Comparison of ENCODE assay signal across 8 cellular contexts in the genomic region with DNA sequence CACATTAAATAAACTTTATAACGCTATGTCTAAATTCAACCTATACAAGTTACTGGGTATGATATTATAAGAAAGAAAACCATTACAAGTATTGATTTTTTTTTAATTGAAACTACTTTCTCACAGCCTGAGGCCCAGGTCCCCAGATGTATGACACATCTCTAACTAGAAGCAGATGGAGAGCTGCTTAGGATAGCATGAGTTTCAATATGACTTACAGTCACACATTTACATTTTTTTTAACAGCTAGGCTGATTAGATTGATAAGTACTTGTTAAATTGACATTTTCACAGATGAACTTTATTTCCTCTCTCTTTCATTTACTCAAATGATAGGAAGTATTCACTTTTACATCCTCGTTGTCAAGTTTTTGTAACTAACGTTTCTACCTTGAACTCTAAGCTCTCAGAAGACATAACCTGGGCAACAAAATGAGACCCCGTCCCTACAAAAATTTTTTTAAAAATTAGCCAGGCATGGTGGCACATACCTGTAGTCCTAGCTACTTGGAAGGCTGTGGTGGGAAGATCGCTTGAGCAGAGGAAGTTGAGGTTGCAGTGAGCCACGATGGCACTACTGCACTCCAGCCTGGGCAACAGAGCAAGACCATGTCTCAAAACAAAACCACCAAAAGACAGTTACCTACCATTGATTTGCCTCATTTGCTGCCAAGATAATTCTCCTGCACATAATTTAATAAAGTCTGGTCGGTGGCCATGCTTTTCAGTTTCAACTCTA. TPM values are rescaled to one million over a fixed set of nuclear protein-coding genes. Genes with fewer than 3 reads are reported as not detected.
DNase-seq lines count a peak whose midpoint lies in the region; ATAC-seq and TF ChIP-seq lines count a peak whose summit lies in the region.

No MANE protein-coding gene starts in this region.

- H3K4me3 ChIP-seq in Caco-2 (ENCODE audit: low read depth, low read length), result no peak overlapping the region

- H3K4me3 Mint-ChIP-seq in activated naive CD8-positive, alpha-beta T cell treated with anti-CD3 and anti-CD28 coated beads, Interleukin-2, amount 10 ng/mL, durations not matched to agents 7 days and 5 days, result peak overlapping the region; percentile 67
- H3K4me3 Mint-ChIP-seq in Caco-2 (ENCODE audit: unreplicated experiment), result no peak overlapping the region

- no peaks in the 10 kb centered on the region for H3K9me3 Mint-ChIP-seq in activated naive CD8-positive, alpha-beta T cell treated with anti-CD3 and anti-CD28 coated beads, Interleukin-2, amount 10 ng/mL, durations not matched to agents 7 days and 5 days
- no peaks in the 10 kb centered on the region for H3K9me3 Mint-ChIP-seq in Caco-2 (ENCODE audit: unreplicated experiment)

- peaks cover 6% of the 10 kb centered on the region for H3K36me3 Mint-ChIP-seq in activated naive CD8-positive, alpha-beta T cell treated with anti-CD3 and anti-CD28 coated beads, Interleukin-2, amount 10 ng/mL, durations not matched to agents 7 days and 5 days
- no peaks in the 10 kb centered on the region for H3K36me3 Mint-ChIP-seq in Caco-2 (ENCODE audit: insufficient read depth, unreplicated experiment)

- H3K36me3 ChIP-seq in Caco-2 (ENCODE audit: control insufficient read depth, insufficient read depth, low read length), result no peaks in the 10 kb centered on the region

- intact Hi-C loops in Caco-2 (cut with micrococcal nuclease; ENCODE audit: unreplicated experiment), result no loop called here

- H3K4me1 Mint-ChIP-seq in activated naive CD8-positive, alpha-beta T cell treated with anti-CD3 and anti-CD28 coated beads, Interleukin-2, amount 10 ng/mL, durations not matched to agents 7 days and 5 days, result peaks cover 49% of the 10 kb centered on the region
- H3K4me1 Mint-ChIP-seq in Caco-2 (ENCODE audit: low read depth, unreplicated experiment), result peaks cover 47% of the 10 kb centered on the region

- peak overlapping the region; percentile 87 for H3K27ac Mint-ChIP-seq in activated naive CD8-positive, alpha-beta T cell treated with anti-CD3 and anti-CD28 coated beads, Interleukin-2, amount 10 ng/mL, durations not matched to agents 7 days and 5 days
- no peak overlapping the region for H3K27ac Mint-ChIP-seq in Caco-2 (ENCODE audit: unreplicated experiment)

- no peaks in the 10 kb centered on the region for H3K9me3 ChIP-seq in Caco-2

- no peaks in the 10 kb centered on the region for H3K27me3 ChIP-seq in Caco-2 (replicated peaks; ENCODE audit: control insufficient read depth, insufficient read depth, low read length)

- H3K4me1 ChIP-seq in Caco-2, result peaks cover 31% of the 10 kb centered on the region

- POLR2A ChIA-PET in activated naive CD8-positive, alpha-beta T cell treated with anti-CD3 and anti-CD28 coated beads, Interleukin-2, amount 10 ng/mL, durations not matched to agents 7 days and 5 days (lab: Charles Lee), result interaction anchor here (0.7 to 2.2 kb wide), 3 partner anchors 14 to 727 kb away, joined by 3 to 9 read pairs (median 3); partner anchors contain the start of gene STK39
- POLR2A ChIA-PET in Caco-2 (lab: Charles Lee), result no interaction called here

- TF ChIP-seq CTCF in Caco-2 (IDR thresholded peaks at IDR 0.05; ENCODE audit: insufficient read depth in 1 of 2, low read depth in 1 of 2, low read length in 1 of 2, severe bottlenecking in 1 of 2, unreplicated experiment in 1 of 2), result no peak

- peak; percentile 86 for ATAC-seq in GM19467 (IDR thresholded peaks at IDR 0.05; ENCODE audit: unreplicated experiment)
- ATAC-seq in HG03432 (IDR thresholded peaks at IDR 0.05; ENCODE audit: unreplicated experiment), result peak; percentile 96
- peak; percentile 75 for ATAC-seq in activated naive CD8-positive, alpha-beta T cell treated with anti-CD3 and anti-CD28 coated beads, Interleukin-2, amount 10 ng/mL, durations not matched to agents 7 days and 5 days (ENCODE audit: low read depth)

- CTCF ChIA-PET in Caco-2 (lab: Charles Lee), result no interaction called here

- peak; percentile 68 for DNase-seq in GM03348 (ENCODE audit: low spot score)
- DNase-seq in activated naive CD8-positive, alpha-beta T cell treated with anti-CD3 and anti-CD28 coated beads, Interleukin-2, amount 10 ng/mL, durations not matched to agents 7 days and 5 days, result no peak
- DNase-seq in NCI-H226, result no peak
- DNase-seq in Caco-2, result no peak
- DNase-seq in NCI-H526 treated with DMSO at 0.1 percent for 48 hours (lab: John Stamatoyannopoulos, UW), result no peak
- DNase-seq in NCI-H1092 treated with DMSO at 0.1 percent for 48 hours (lab: John Stamatoyannopoulos, UW), result no peak

- no TSS peak for BruUV-seq in Caco-2 (replicated peaks; lab: Mats Ljungman, UMichigan)

- H3K27me3 Mint-ChIP-seq in activated naive CD8-positive, alpha-beta T cell treated with anti-CD3 and anti-CD28 coated beads, Interleukin-2, amount 10 ng/mL, durations not matched to agents 7 days and 5 days, result no peaks in the 10 kb centered on the region
- H3K27me3 Mint-ChIP-seq in Caco-2 (ENCODE audit: insufficient read depth, unreplicated experiment), result no peaks in the 10 kb centered on the region

RNA-seq across cellular contexts. Expression of gene STK39, which starts 52.4 kb away (rescaled TPM):
- 10 to 100 TPM; 27.3 to 28.8 TPM for total RNA-seq in activated naive CD8-positive, alpha-beta T cell treated with anti-CD3 and anti-CD28 coated beads, Interleukin-2, amount 10 ng/mL, durations not matched to agents 7 days and 5 days
- total RNA-seq in Caco-2 (2022), result 2.9 and 5.1 TPM in 2 replicates
